In genomic region chr21:30695956-30696355, GRCh38 we compare ENCODE assay signal across 25 cellular contexts. TPM values are rescaled to one million over a fixed set of nuclear protein-coding genes. Genes with fewer than 3 reads are reported as not detected.
DNase-seq lines count a peak whose midpoint lies in the region; ATAC-seq and TF ChIP-seq lines count a peak whose summit lies in the region.
"Had no signal": no experiment of that assay in that cellular context is flagged by ENCODE, and none has a peak within 500 bp of the region (broad histone marks: within the 10 kb centered on the region; RNA-seq: fewer than 3 reads in every experiment).

No MANE protein-coding gene starts in this region.

- TF ChIP-seq EP300 in Ishikawa (IDR thresholded peaks at IDR 0.05; ENCODE audit: borderline replicate concordance) = no peak

- no peak for TF ChIP-seq RAD21 in Ishikawa (IDR thresholded peaks at IDR 0.05; ENCODE audit: low read depth)

- ATAC-seq in foreskin keratinocyte (peak; percentile 74), GM21723 (IDR thresholded peaks at IDR 0.05; ENCODE audit: unreplicated experiment) (no peak)
- ATAC-seq: GM12878 had no signal

- H3K4me1 ChIP-seq in foreskin keratinocyte = no peaks in the 10 kb centered on the region
- H3K4me1 ChIP-seq: BE2C, Caco-2 had no signal

- H3K27ac ChIP-seq in foreskin keratinocyte = no peak overlapping the region
- H3K27ac ChIP-seq: HL-60 had no signal

- TF ChIP-seq CTCF in foreskin keratinocyte (conservative IDR thresholded peaks at IDR 0.05) = no peak

- DNase-seq in Caki2 (ENCODE audit: low read depth) = peak; percentile 57
- peak; percentile 19 for DNase-seq in RKO (ENCODE audit: low spot score)
- DNase-seq in foreskin keratinocyte = peak in 1 of 2 donors; percentile 56
- DNase-seq in D341Med (ENCODE audit: low spot score) = no peak
- DNase-seq in DMS114 treated with DMSO at 0.1 percent for 48 hours (lab: John Stamatoyannopoulos, UW; ENCODE audit: unreplicated experiment) = no peak
- DNase-seq: ACHN; BE2C; C1 segment of cervical spinal cord; Caco-2; CD4-positive, CD25-positive, alpha-beta regulatory T cell; CD8-positive, alpha-beta memory T cell; DMS53; DND-41; EL; GOT3; H9; IMR-90; Kasumi-1; KG1 had no signal

- in situ Hi-C loops in Caki2 (cut with HindIII; ENCODE audit: low pct_unique_long_range_greater_than_20kb, low sequenced_read_pairs) = no loop called here

- H3K27me3 ChIP-seq in foreskin keratinocyte = no peaks in the 10 kb centered on the region
- H3K27me3 ChIP-seq: BE2C had no signal

TF ChIP-seq in Ishikawa, 13 proteins besides CTCF, POLR2A, EP300 and RAD21:
- TF ChIP-seq FOXM1 (IDR thresholded peaks at IDR 0.05; ENCODE audit: borderline replicate concordance, low read depth) = no peak
- TF ChIP-seq REST (IDR thresholded peaks at IDR 0.05; ENCODE audit: low read depth) = peak; percentile 68
TF ChIP-seq in Ishikawa: peak in this region for 1.

RNA-seq across cellular contexts. Expression of gene KRTAP21-3, which starts 22.6 kb away (rescaled TPM):
- not detected in 2 replicates for total RNA-seq in Caki2 (2014; rRNA removed; shearing (Covaris generic); ENCODE audit: low replicate concordance)
- total RNA-seq in foreskin keratinocyte = not detected in 2 replicates
- not detected in 2 replicates for polyA plus RNA-seq in foreskin keratinocyte
- total RNA-seq: Caco-2; CD4-positive, CD25-positive, alpha-beta regulatory T cell; CD8-positive, alpha-beta memory T cell; G401; GM12878; H9; HT1080; IMR-90 had no signal
- polyA plus RNA-seq: CD4-positive, CD25-positive, alpha-beta regulatory T cell; CD8-positive, alpha-beta memory T cell; GM12878; IMR-90 had no signal

RNA-seq across cellular contexts. Expression of gene KRTAP21-2, which starts 51.1 kb away (rescaled TPM):
- total RNA-seq in Caki2 (2014; rRNA removed; shearing (Covaris generic); ENCODE audit: low replicate concordance) = not detected in 2 replicates
- not detected in 2 replicates for total RNA-seq in foreskin keratinocyte
- polyA plus RNA-seq in foreskin keratinocyte = not detected in 2 replicates
- total RNA-seq: Caco-2; CD4-positive, CD25-positive, alpha-beta regulatory T cell; CD8-positive, alpha-beta memory T cell; G401; GM12878; H9; HT1080; IMR-90 had no signal
- polyA plus RNA-seq: CD4-positive, CD25-positive, alpha-beta regulatory T cell; CD8-positive, alpha-beta memory T cell; GM12878; IMR-90 had no signal

RNA-seq across cellular contexts. Expression of gene KRTAP20-3, which starts 53.3 kb away (rescaled TPM):
- total RNA-seq in Caki2 (2014; rRNA removed; shearing (Covaris generic); ENCODE audit: low replicate concordance) = not detected in 2 replicates
- total RNA-seq in foreskin keratinocyte = not detected in 2 replicates
- polyA plus RNA-seq in foreskin keratinocyte = not detected in 2 replicates
- total RNA-seq: Caco-2; CD4-positive, CD25-positive, alpha-beta regulatory T cell; CD8-positive, alpha-beta memory T cell; G401; GM12878; H9; HT1080; IMR-90 had no signal
- polyA plus RNA-seq: CD4-positive, CD25-positive, alpha-beta regulatory T cell; CD8-positive, alpha-beta memory T cell; GM12878; IMR-90 had no signal

RNA-seq across cellular contexts. Expression of gene KRTAP21-1, which starts 59.3 kb away (rescaled TPM):
- not detected in 2 replicates for total RNA-seq in Caki2 (2014; rRNA removed; shearing (Covaris generic); ENCODE audit: low replicate concordance)
- total RNA-seq in foreskin keratinocyte = not detected in 2 replicates
- not detected in 2 replicates for polyA plus RNA-seq in foreskin keratinocyte
- total RNA-seq: Caco-2; CD4-positive, CD25-positive, alpha-beta regulatory T cell; CD8-positive, alpha-beta memory T cell; G401; GM12878; H9; HT1080; IMR-90 had no signal
- polyA plus RNA-seq: CD4-positive, CD25-positive, alpha-beta regulatory T cell; CD8-positive, alpha-beta memory T cell; GM12878; IMR-90 had no signal

Comparison
In these comparisons a context has a peak if more than half of its experiments do, and no peak if none do; other contexts are left out.
1. DNase-seq: peak in Caki2 (single experiment) and RKO (single experiment); none in D341Med (single experiment) and DMS114 treated with DMSO at 0.1 percent for 48 hours (single experiment).